Comparison of ENCODE assay signal across 10 cellular contexts in the genomic region with DNA sequence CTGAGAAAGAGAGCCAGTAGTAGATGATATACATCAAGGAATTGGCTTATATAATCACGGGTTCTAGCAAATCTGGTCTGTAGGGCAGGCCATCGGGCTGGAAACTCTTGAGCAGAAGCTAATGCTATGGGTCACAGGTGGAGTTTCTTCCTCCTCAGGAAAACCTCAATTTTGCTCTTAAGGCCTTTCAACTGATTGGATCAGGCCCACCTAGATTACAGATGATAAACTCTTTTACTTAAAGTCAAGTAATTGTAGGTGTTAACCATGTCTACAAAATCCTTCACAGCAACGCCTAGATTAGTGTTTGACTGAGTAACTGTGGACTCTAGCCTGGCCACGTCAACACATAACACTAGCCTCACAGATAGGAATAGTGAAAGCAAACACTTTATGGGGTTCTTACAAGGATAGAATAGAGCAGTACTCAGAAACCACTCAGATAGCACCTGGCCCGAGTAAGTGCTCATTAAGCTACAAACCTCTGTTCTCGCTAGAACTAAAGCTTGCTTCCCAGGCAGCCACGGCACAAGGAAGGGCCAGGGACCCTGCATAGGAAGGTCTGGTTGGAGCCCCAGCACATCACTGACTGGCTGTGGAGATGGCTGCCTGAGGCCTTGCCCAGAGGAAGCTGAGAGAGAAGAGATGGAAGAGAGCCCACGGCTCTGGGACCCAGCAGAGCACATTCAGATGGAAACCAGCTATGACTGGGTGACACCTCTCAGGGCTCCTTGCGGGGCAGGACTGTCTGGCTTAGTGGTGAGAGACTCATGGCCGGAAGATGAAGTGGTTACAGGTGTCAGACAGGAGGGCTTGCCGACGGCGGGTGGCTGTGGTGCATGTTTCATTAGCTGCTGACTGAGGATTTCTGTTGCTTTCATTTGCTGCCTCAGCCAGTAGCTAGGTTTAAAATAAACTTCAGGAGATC.
DNase-seq lines count a peak whose midpoint lies in the region; ATAC-seq, FAIRE-seq and TF ChIP-seq lines count a peak whose summit lies in the region.
"Had no signal": no experiment of that assay in that cellular context is flagged by ENCODE, and none has a peak within 500 bp of the region (broad histone marks: within the 10 kb centered on the region; RNA-seq: fewer than 3 reads in every experiment).

No MANE protein-coding gene starts in this region.

- CTCF ChIA-PET in CD8-positive, alpha-beta T cell (lab: Charles Lee) = interaction anchor here (1.3 kb wide), 1 partner anchor 286 kb away, joined by 4 read pairs; no protein-coding TSS in a partner anchor

- H3K36me3 Mint-ChIP-seq in CD8-positive, alpha-beta T cell = no peaks in the 10 kb centered on the region
- H3K36me3 Mint-ChIP-seq in activated T-cell treated with anti-CD3 and anti-CD28 coated beads, Interleukin-2, amount 50 U/mL, for 4 hours (ENCODE audit: insufficient read depth) = no peaks in the 10 kb centered on the region

- no peaks in the 10 kb centered on the region for H3K9me3 Mint-ChIP-seq in CD8-positive, alpha-beta T cell
- H3K9me3 Mint-ChIP-seq in activated T-cell treated with anti-CD3 and anti-CD28 coated beads, Interleukin-2, amount 50 U/mL, for 4 hours = no peaks in the 10 kb centered on the region

- no peaks in the 10 kb centered on the region for H4K20me1 ChIP-seq in MM.1S (ENCODE audit: insufficient read depth, low read length)
- H4K20me1 ChIP-seq: BLaER1 treated with 17β-estradiol and CSF1 and Interleukin-3, amounts not matched to agents 10 nM and 100 nM had no signal

- H3K4me1 Mint-ChIP-seq in CD8-positive, alpha-beta T cell (ENCODE audit: low read depth) = peaks cover 18% of the 10 kb centered on the region
- peaks cover 22% of the 10 kb centered on the region for H3K4me1 Mint-ChIP-seq in activated T-cell treated with anti-CD3 and anti-CD28 coated beads, Interleukin-2, amount 50 U/mL, for 4 hours (ENCODE audit: low read depth)

- H3K9me2 ChIP-seq in MM.1S (replicated peaks; ENCODE audit: insufficient read depth, low read length) = no peaks in the 10 kb centered on the region

- H3K36me3 ChIP-seq in CD8-positive, alpha-beta T cell (ENCODE audit: insufficient read depth, low read length) = no peaks in the 10 kb centered on the region
- H3K36me3 ChIP-seq in MM.1S (replicated peaks; ENCODE audit: insufficient read depth, low read length) = no peaks in the 10 kb centered on the region
- H3K36me3 ChIP-seq: BLaER1 treated with 17β-estradiol and CSF1 and Interleukin-3, amounts not matched to agents 10 nM and 100 nM had no signal

- no peaks in the 10 kb centered on the region for H3K9me3 ChIP-seq in CD8-positive, alpha-beta T cell (ENCODE audit: low read length)
- H3K9me3 ChIP-seq in MM.1S (replicated peaks; ENCODE audit: insufficient read depth, low read length) = no peaks in the 10 kb centered on the region

- POLR2A ChIA-PET in CD8-positive, alpha-beta T cell (lab: Charles Lee) = interaction anchor here (0.7 to 1.2 kb wide), 2 partner anchors 42 to 202 kb away, joined by 4 read pairs; partner anchors contain the start of gene TLE3

- H3K4me2 ChIP-seq in MM.1S (ENCODE audit: low read depth, low read length) = peak overlapping the region; percentile 67

- H3K4me1 ChIP-seq in CD8-positive, alpha-beta T cell (ENCODE audit: insufficient read depth, low read length) = peaks cover 20% of the 10 kb centered on the region
- peaks cover 36% of the 10 kb centered on the region for H3K4me1 ChIP-seq in MM.1S (ENCODE audit: low read length)
- H3K4me1 ChIP-seq: BLaER1 treated with 17β-estradiol and CSF1 and Interleukin-3, amounts not matched to agents 10 nM and 100 nM had no signal

- H3K27ac ChIP-seq in CD8-positive, alpha-beta T cell (ENCODE audit: low read depth, low read length) = no peak overlapping the region
- H3K27ac ChIP-seq in MM.1S (ENCODE audit: low read length) (peak overlapping the region; percentile 100), substantia nigra (ENCODE audit: low read depth, low read length, poor library complexity, severe bottlenecking) (no peak overlapping the region)
- H3K27ac ChIP-seq: BLaER1 treated with 17β-estradiol and CSF1 and Interleukin-3, amounts not matched to agents 10 nM and 100 nM had no signal

- no peaks in the 10 kb centered on the region for H3K79me2 ChIP-seq in MM.1S (ENCODE audit: low read length)

- no peak for TF ChIP-seq CTCF in CD8-positive, alpha-beta T cell (IDR thresholded peaks at IDR 0.05)
- TF ChIP-seq CTCF in MM.1S (IDR thresholded peaks at IDR 0.05; ENCODE audit: low read length) = no peak

- H3K4me3 ChIP-seq in CD8-positive, alpha-beta T cell (ENCODE audit: low read depth, low read length) = no peak overlapping the region
- H3K4me3 ChIP-seq in MM.1S (ENCODE audit: low read length) = peak overlapping the region; percentile 4
- H3K4me3 ChIP-seq: BLaER1 treated with 17β-estradiol and CSF1 and Interleukin-3, amounts not matched to agents 10 nM and 100 nM had no signal

- no peaks in the 10 kb centered on the region for H3K27me3 Mint-ChIP-seq in CD8-positive, alpha-beta T cell (ENCODE audit: low read depth)
- H3K27me3 Mint-ChIP-seq in activated T-cell treated with anti-CD3 and anti-CD28 coated beads, Interleukin-2, amount 50 U/mL, for 4 hours (ENCODE audit: low read depth) = no peaks in the 10 kb centered on the region

- peak; percentile 54 to 87 (median 66) for DNase-seq in CD8-positive, alpha-beta T cell
- DNase-seq in MM.1S (peak; percentile 98), kidney tubule cell (ENCODE audit: low spot score) (no peak), HTR-8/SVneo (ENCODE audit: insufficient read length, low spot score) (no peak), substantia nigra (lab: John Stamatoyannopoulos, UW) (no peak)
- peak; percentile 61 for DNase-seq in activated T-cell treated with anti-CD3 and anti-CD28 coated beads, Interleukin-2, amount 50 U/mL, for 4 hours
- peak; percentile 73 to 75 for DNase-seq in stimulated activated CD4-positive, alpha-beta T cell treated with anti-CD3 and anti-CD28 coated beads, Interleukin-2, amount 100 ng/mL, for 24 hours

- ATAC-seq in CD8-positive, alpha-beta T cell = peak; percentile 90
- peak; percentile 98 for ATAC-seq in GM21447 (IDR thresholded peaks at IDR 0.05; ENCODE audit: unreplicated experiment)
- ATAC-seq in activated T-cell treated with anti-CD3 and anti-CD28 coated beads, Interleukin-2, amount 50 U/mL, for 4 hours = peak; percentile 98 to 99

- H2AFZ ChIP-seq in MM.1S (ENCODE audit: low read length) = peak overlapping the region; percentile 26

- peak overlapping the region; percentile 81 for H3K9ac ChIP-seq in MM.1S (ENCODE audit: low read length)
- H3K9ac ChIP-seq: BLaER1 treated with 17β-estradiol and CSF1 and Interleukin-3, amounts not matched to agents 10 nM and 100 nM had no signal

- H3F3A ChIP-seq in MM.1S (ENCODE audit: insufficient read depth, low read length) = peaks cover 29% of the 10 kb centered on the region

- intact Hi-C loops in CD8-positive, alpha-beta T cell (cut with DNase I, micrococcal nuclease) = loop anchor here (1.0 to 10.0 kb wide), 5 partner anchors 185 to 541 kb away; no protein-coding TSS in a partner anchor

- no peak for FAIRE-seq in HTR-8/SVneo (lab: Jason Lieb, UNC)
- FAIRE-seq: astrocyte had no signal

- H3K27ac Mint-ChIP-seq in CD8-positive, alpha-beta T cell = peak overlapping the region; percentile 86

- no peaks in the 10 kb centered on the region for H3K27me3 ChIP-seq in CD8-positive, alpha-beta T cell (ENCODE audit: insufficient read depth, low read length)
- no peaks in the 10 kb centered on the region for H3K27me3 ChIP-seq in MM.1S (replicated peaks; ENCODE audit: insufficient read depth, low read length)
- H3K27me3 ChIP-seq: BLaER1 treated with 17β-estradiol and CSF1 and Interleukin-3, amounts not matched to agents 10 nM and 100 nM had no signal

- H3K4me3 Mint-ChIP-seq in CD8-positive, alpha-beta T cell = peak overlapping the region; percentile 44
- peak overlapping the region; percentile 14 for H3K4me3 Mint-ChIP-seq in activated T-cell treated with anti-CD3 and anti-CD28 coated beads, Interleukin-2, amount 50 U/mL, for 4 hours

Comparison
In these comparisons a context has a peak if more than half of its experiments do, and no peak if none do; other contexts are left out.
1. DNase-seq: peak in CD8-positive, alpha-beta T cell (7 of 7), MM.1S (single experiment), activated T-cell treated with anti-CD3 and anti-CD28 coated beads, Interleukin-2, amount 50 U/mL, for 4 hours (single experiment) and stimulated activated CD4-positive, alpha-beta T cell treated with anti-CD3 and anti-CD28 coated beads, Interleukin-2, amount 100 ng/mL, for 24 hours (2 of 2); none in kidney tubule cell (single experiment), HTR-8/SVneo (single experiment) and substantia nigra (0 of 49).
2. Peak in every context shown above with its lines, with median percentiles within 50 percentile points of each other: ATAC-seq.